In the genomic region with DNA sequence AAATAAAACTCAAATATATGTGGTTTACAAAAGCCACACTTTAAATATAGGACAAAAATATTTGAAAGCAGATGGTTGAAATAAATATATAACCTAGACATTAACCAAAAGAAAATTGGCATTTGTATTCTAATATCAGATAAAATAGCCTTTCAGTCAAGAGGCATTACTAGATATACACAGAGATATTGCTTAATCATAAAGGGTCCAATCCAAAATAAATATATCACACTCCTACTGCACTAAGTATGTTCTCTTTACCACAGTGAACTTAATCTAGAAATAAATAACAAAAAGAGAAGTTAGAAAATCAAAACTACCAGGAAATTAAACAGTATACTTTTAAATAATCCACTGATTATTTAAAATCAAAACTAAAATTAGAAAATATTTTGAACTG, we compare ENCODE assay signal across 35 cellular contexts. TPM values are rescaled to one million over a fixed set of nuclear protein-coding genes. Genes with fewer than 3 reads are reported as not detected.
"Had no signal": no experiment of that assay in that cellular context is flagged by ENCODE, and none has a peak within 500 bp of the region (broad histone marks: within the 10 kb centered on the region; RNA-seq: fewer than 3 reads in every experiment).

No MANE protein-coding gene starts in this region.

- H3K36me3 ChIP-seq: adrenal gland, brain microvascular endothelial cell had no signal

- DNase-seq: activated B cell treated with CpG ODN at 0.5 μM for 24 hours; activated CD4-positive, alpha-beta memory T cell treated with anti-CD3 and anti-CD28 coated beads for 36 hours; activated CD4-positive, alpha-beta T cell treated with anti-CD3 and anti-CD28 coated beads for 4 hours; activated CD4-positive, alpha-beta T cell treated with anti-CD3 and anti-CD28 coated beads, Interleukin-2, amount 10 ng/mL, durations not matched to agents 24 days and 14 days; activated CD4-positive, alpha-beta T cell treated with anti-CD3 and anti-CD28 coated beads, Interleukin-2, amount 50 U/mL, for 1 hour; activated CD4-positive, alpha-beta T cell treated with anti-CD3 and anti-CD28 coated beads, Interleukin-2, amount 50 U/mL, for 4 hours; activated CD4-positive, CD25-positive, alpha-beta regulatory T cell treated with anti-CD3 and anti-CD28 coated beads, Interleukin-2, amount 50 U/mL, for 72 hours; activated CD8-positive, alpha-beta memory T cell treated with anti-CD3 and anti-CD28 coated beads, Interleukin-2, amount 50 U/mL, for 4 hours; activated CD8-positive, alpha-beta T cell treated with anti-CD3 and anti-CD28 coated beads for 36 hours; activated effector memory CD4-positive, alpha-beta T cell treated with anti-CD3 and anti-CD28 coated beads, Interleukin-2, amount 50 U/mL, for 16 hours; activated gamma-delta T cell treated with Interleukin-2 at 50 U/mL for 16 hours; activated naive CD4-positive, alpha-beta T cell; activated naive CD4-positive, alpha-beta T cell treated with anti-CD3 and anti-CD28 coated beads for 36 hours; activated naive CD4-positive, alpha-beta T cell treated with anti-CD3 and anti-CD28 coated beads, Interleukin-2, amount 50 U/mL, for 16 hours; activated naive CD8-positive, alpha-beta T cell treated with anti-CD3 and anti-CD28 coated beads for 36 hours; activated T-cell treated with anti-CD3 and anti-CD28 coated beads for 4 hours; activated T-cell treated with anti-CD3 and anti-CD28 coated beads, Interleukin-2, amount 50 U/mL, for 1 hour; activated T-cell treated with anti-CD3 and anti-CD28 coated beads, Interleukin-2, amount 50 U/mL, for 4 hours; activated T-cell treated with anti-CD3 and anti-CD28 coated beads, Interleukin-2, amount 50 U/mL, for 72 hours; adrenal gland; amniotic stem cell; aorta; body of pancreas; brain microvascular endothelial cell; central memory CD4-positive, alpha-beta T cell; T-helper 1 cell; T-helper 2 cell; T-helper 9 cell had no signal

- FAIRE-seq: astrocyte had no signal

- H3K27ac ChIP-seq: adrenal gland, body of pancreas, brain microvascular endothelial cell, breast epithelium, VCaP had no signal

- H3K9me3 ChIP-seq: body of pancreas, breast epithelium had no signal

- ATAC-seq: activated CD8-positive, alpha-beta T cell treated with anti-CD3 and anti-CD28 coated beads for 36 hours; activated naive CD4-positive, alpha-beta T cell treated with anti-CD3 and anti-CD28 coated beads, Interleukin-2, amount 50 U/mL, for 72 hours; activated T-cell treated with anti-CD3 and anti-CD28 coated beads, Interleukin-2, amount 50 U/mL, for 4 hours; activated T-cell treated with anti-CD3 and anti-CD28 coated beads, Interleukin-2, amount 50 U/mL, for 72 hours; activated T-helper 17 cell treated with anti-CD3 and anti-CD28 coated beads, Interleukin-2, amount 50 U/mL, for 72 hours; body of pancreas had no signal

- H3K27me3 ChIP-seq: adrenal gland, body of pancreas, brain microvascular endothelial cell, breast epithelium had no signal

- H3K4me1 ChIP-seq: adrenal gland, body of pancreas, breast epithelium had no signal

- H3K4me3 ChIP-seq: adrenal gland, body of pancreas, breast epithelium had no signal

RNA-seq across cellular contexts. Expression of a gene that starts 34.2 kb away (rescaled TPM):
- total RNA-seq: activated B cell treated with CpG ODN at 0.5 μM for 24 hours; activated CD4-positive, alpha-beta memory T cell treated with anti-CD3 and anti-CD28 coated beads for 36 hours; activated CD4-positive, alpha-beta T cell treated with anti-CD3 and anti-CD28 coated beads, Interleukin-2, amount 10 ng/mL, durations not matched to agents 24 days and 14 days; activated CD8-positive, alpha-beta memory T cell treated with anti-CD3 and anti-CD28 coated beads for 36 hours; activated CD8-positive, alpha-beta T cell treated with anti-CD3 and anti-CD28 coated beads for 36 hours; activated naive CD4-positive, alpha-beta T cell treated with anti-CD3 and anti-CD28 coated beads for 36 hours; activated naive CD4-positive, alpha-beta T cell treated with anti-CD3 and anti-CD28 coated beads, Interleukin-2, amount 50 U/mL, for 72 hours; activated naive CD8-positive, alpha-beta T cell treated with anti-CD3 and anti-CD28 coated beads for 36 hours; activated T-cell treated with anti-CD3 and anti-CD28 coated beads, Interleukin-2, amount 50 U/mL, for 4 hours; activated T-cell treated with anti-CD3 and anti-CD28 coated beads, Interleukin-2, amount 50 U/mL, for 72 hours; activated T-helper 1 cell treated with anti-CD3 and anti-CD28 coated beads, Interleukin-12 subunit alpha, Interleukin-12 subunit beta, Interleukin-2, Interleukin-4 antibody, amounts not matched to agents 30 ng/mL and 10 ng/mL and 1 ng/mL, durations not matched to agents 14 hours and 24 hours and 36 hours; activated T-helper 17 cell treated with anti-CD3 and anti-CD28 coated beads, Interleukin-2, amount 50 U/mL, for 72 hours; astrocyte had no signal
